In genomic region chr4:167041524-167041923, GRCh38 we compare ENCODE assay signal across 33 cellular contexts.
"Had no signal": no experiment of that assay in that cellular context is flagged by ENCODE, and none has a peak within 500 bp of the region (broad histone marks: within the 10 kb centered on the region; RNA-seq: fewer than 3 reads in every experiment).

No MANE protein-coding gene starts in this region.

- H3K4me1 ChIP-seq: adrenal gland, body of pancreas, breast epithelium had no signal

- H3K9me3 ChIP-seq: adrenal gland, body of pancreas, breast epithelium had no signal

- FAIRE-seq: astrocyte, TTC549 had no signal

- H3K27me3 ChIP-seq: adrenal gland, body of pancreas, brain microvascular endothelial cell, breast epithelium had no signal

- H3K36me3 ChIP-seq: adrenal gland, brain microvascular endothelial cell, breast epithelium had no signal

- H3K4me3 ChIP-seq: adrenal gland, body of pancreas, breast epithelium had no signal

- DNase-seq: activated B cell treated with CpG ODN at 0.5 μM for 24 hours; activated CD4-positive, alpha-beta memory T cell treated with anti-CD3 and anti-CD28 coated beads for 36 hours; activated CD4-positive, alpha-beta T cell treated with anti-CD3 and anti-CD28 coated beads for 4 hours; activated CD4-positive, alpha-beta T cell treated with anti-CD3 and anti-CD28 coated beads, Interleukin-2, amount 10 ng/mL, durations not matched to agents 24 days and 14 days; activated CD4-positive, alpha-beta T cell treated with anti-CD3 and anti-CD28 coated beads, Interleukin-2, amount 50 U/mL, for 1 hour; activated CD4-positive, alpha-beta T cell treated with anti-CD3 and anti-CD28 coated beads, Interleukin-2, amount 50 U/mL, for 4 hours; activated CD4-positive, CD25-positive, alpha-beta regulatory T cell treated with anti-CD3 and anti-CD28 coated beads, Interleukin-2, amount 50 U/mL, for 72 hours; activated CD8-positive, alpha-beta memory T cell treated with anti-CD3 and anti-CD28 coated beads, Interleukin-2, amount 50 U/mL, for 4 hours; activated CD8-positive, alpha-beta T cell treated with anti-CD3 and anti-CD28 coated beads for 36 hours; activated effector memory CD4-positive, alpha-beta T cell treated with anti-CD3 and anti-CD28 coated beads, Interleukin-2, amount 50 U/mL, for 16 hours; activated gamma-delta T cell treated with Interleukin-2 at 50 U/mL for 16 hours; activated naive CD4-positive, alpha-beta T cell; activated naive CD4-positive, alpha-beta T cell treated with anti-CD3 and anti-CD28 coated beads for 36 hours; activated naive CD4-positive, alpha-beta T cell treated with anti-CD3 and anti-CD28 coated beads, Interleukin-2, amount 50 U/mL, for 16 hours; activated naive CD8-positive, alpha-beta T cell treated with anti-CD3 and anti-CD28 coated beads for 36 hours; activated T-cell treated with anti-CD3 and anti-CD28 coated beads for 4 hours; activated T-cell treated with anti-CD3 and anti-CD28 coated beads, Interleukin-2, amount 50 U/mL, for 1 hour; activated T-cell treated with anti-CD3 and anti-CD28 coated beads, Interleukin-2, amount 50 U/mL, for 4 hours; activated T-cell treated with anti-CD3 and anti-CD28 coated beads, Interleukin-2, amount 50 U/mL, for 72 hours; adrenal gland; amniotic stem cell; aorta; body of pancreas; brain microvascular endothelial cell; cerebellar nuclear complex; T-helper 2 cell; T-helper 9 cell had no signal

- H3K27ac ChIP-seq: adrenal gland, body of pancreas, brain microvascular endothelial cell, breast epithelium, VCaP had no signal

- ATAC-seq: activated CD8-positive, alpha-beta T cell treated with anti-CD3 and anti-CD28 coated beads for 36 hours; activated naive CD4-positive, alpha-beta T cell treated with anti-CD3 and anti-CD28 coated beads, Interleukin-2, amount 50 U/mL, for 72 hours; activated T-cell treated with anti-CD3 and anti-CD28 coated beads, Interleukin-2, amount 50 U/mL, for 4 hours; activated T-cell treated with anti-CD3 and anti-CD28 coated beads, Interleukin-2, amount 50 U/mL, for 72 hours; activated T-helper 17 cell treated with anti-CD3 and anti-CD28 coated beads, Interleukin-2, amount 50 U/mL, for 72 hours; body of pancreas had no signal
